In the genomic region with DNA sequence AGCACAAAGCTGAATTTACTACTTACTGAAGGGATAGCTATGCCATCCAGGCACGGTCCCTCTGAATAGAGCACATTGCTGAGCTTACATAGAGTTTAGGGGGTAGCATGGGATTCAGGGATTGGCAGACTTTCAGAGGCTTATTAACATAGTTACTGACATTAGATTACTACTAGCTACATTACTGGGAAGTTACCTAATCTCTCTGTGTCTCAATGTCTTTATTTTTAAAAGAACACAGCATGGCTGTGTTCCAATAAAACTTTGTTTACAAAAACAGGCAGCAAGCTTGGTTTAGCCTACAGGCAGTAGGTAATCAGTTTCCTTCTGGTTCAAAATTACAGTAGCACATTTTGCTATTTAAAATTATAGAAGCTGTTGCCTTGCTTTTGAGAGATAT, we compare ENCODE assay signal across 1 cellular context.
TF ChIP-seq lines count a peak whose summit lies in the region.

No MANE protein-coding gene starts in this region.

TF ChIP-seq in K562, 482 proteins besides CTCF, POLR2A, EP300 and RAD21 (continued from another document):
- TF ChIP-seq ZBTB40 (IDR thresholded peaks at IDR 0.05): peak; percentile 83
- TF ChIP-seq ZBTB40 (CRISPR knock-in tag; IDR thresholded peaks at IDR 0.05): no peak
- TF ChIP-seq FOXM1 (IDR thresholded peaks at IDR 0.05; ENCODE audit: low read depth): peak; percentile 54; the same call in 1 of the 2 replicates
- no peak for TF ChIP-seq FOXM1 (CRISPR knock-in tag; IDR thresholded peaks at IDR 0.05; ENCODE audit: low read depth)
- no peak for TF ChIP-seq PHF21A (IDR thresholded peaks at IDR 0.05; ENCODE audit: borderline replicate concordance, low read depth)
